9 cellular contexts compared by ENCODE assay signal in the genomic region with DNA sequence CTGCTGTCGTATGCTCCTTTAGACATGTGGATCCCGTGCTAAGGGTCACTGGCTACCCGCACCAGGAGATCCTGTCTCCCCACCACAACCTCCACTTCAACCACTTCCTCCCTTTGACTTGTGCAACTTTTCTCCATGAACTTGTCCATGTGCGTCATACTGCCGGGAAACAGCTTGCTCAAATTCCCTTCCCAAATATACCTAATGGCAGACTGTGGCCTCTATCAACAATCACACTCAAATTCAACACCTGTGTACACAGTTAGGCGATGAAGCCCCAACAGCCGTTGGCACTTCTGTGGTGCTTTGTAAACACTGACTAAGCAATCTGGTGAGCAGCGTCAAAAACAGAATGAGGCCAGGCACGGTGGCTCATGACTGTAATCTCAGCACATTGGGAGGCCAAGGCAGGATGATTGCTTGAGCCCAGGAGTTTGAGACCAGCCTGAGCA. TPM values are rescaled to one million over a fixed set of nuclear protein-coding genes. Genes with fewer than 3 reads are reported as not detected.
DNase-seq lines count a peak whose midpoint lies in the region; ATAC-seq and TF ChIP-seq lines count a peak whose summit lies in the region.
"Had no signal": no experiment of that assay in that cellular context is flagged by ENCODE, and none has a peak within 500 bp of the region (broad histone marks: within the 10 kb centered on the region; RNA-seq: fewer than 3 reads in every experiment).

No MANE protein-coding gene starts in this region.

- H3K9ac ChIP-seq in mesendoderm (ENCODE audit: low read length) = no peak overlapping the region

- no peak overlapping the region for H2BK120ac ChIP-seq in mesendoderm (ENCODE audit: low read depth, low read length)

- no peak overlapping the region for H3K4me2 ChIP-seq in mesendoderm (ENCODE audit: low read length)

- H3K4me1 Mint-ChIP-seq in WTC11 = peaks cover 19% of the 10 kb centered on the region

- no peaks in the 10 kb centered on the region for H3K36me3 Mint-ChIP-seq in WTC11

- intact Hi-C loops in prostate gland (cut with DNase I) = no loop called here

- CTCF ChIA-PET in WTC11 (lab: Charles Lee) = no interaction called here

- no peak overlapping the region for H2BK5ac ChIP-seq in mesendoderm (ENCODE audit: low read length)

- H3K79me2 ChIP-seq in mesendoderm (ENCODE audit: control insufficient read depth, insufficient read depth, low read length) = no peaks in the 10 kb centered on the region

- H3K4ac ChIP-seq in mesendoderm (ENCODE audit: low read depth, low read length) = no peak overlapping the region

- no peak overlapping the region for H3K23ac ChIP-seq in mesendoderm (ENCODE audit: low read length)

- 51% methylated on average over 9 of the region's 9 CpGs for WGBS in prostate gland
- WGBS in mesendoderm (ENCODE audit: extremely low coverage, insufficient coverage, low lambda C conversion rate) = no CpG with 5 or more reads among the region's 9 CpGs

- H3K27ac ChIP-seq in prostate gland = no peak overlapping the region
- no peak overlapping the region for H3K27ac ChIP-seq in mesendoderm (ENCODE audit: low read depth, low read length)

- H3K4me3 Mint-ChIP-seq in WTC11 = no peak overlapping the region
- H3K4me3 Mint-ChIP-seq: effector memory CD8-positive, alpha-beta T cell had no signal

- peak; percentile 35 for DNase-seq in NCI-H1694 treated with DMSO at 0.1 percent for 48 hours (lab: John Stamatoyannopoulos, UW)
- DNase-seq in WTC11 (ENCODE audit: low spot score) = no peak
- peak; percentile 8 for DNase-seq in prostate gland (ENCODE audit: low spot score)
- no peak for DNase-seq in DMS79 (lab: John Stamatoyannopoulos, UW)
- no peak for DNase-seq in mesendoderm
- DNase-seq in GM10266 (ENCODE audit: extremely low spot score) = no peak
- DNase-seq: effector memory CD8-positive, alpha-beta T cell had no signal

- H3K18ac ChIP-seq in mesendoderm (ENCODE audit: low read length) = no peak overlapping the region

- no peak overlapping the region for H2BK15ac ChIP-seq in mesendoderm (replicated peaks; ENCODE audit: low read depth)

- POLR2A ChIA-PET in WTC11 (lab: Charles Lee) = no interaction called here

- no peak overlapping the region for H4K5ac ChIP-seq in mesendoderm (ENCODE audit: low read length)

- H3K27me3 ChIP-seq in prostate gland (replicated peaks; ENCODE audit: insufficient read depth) (no peaks in the 10 kb centered on the region), mesendoderm (ENCODE audit: insufficient read depth, low read length, poor library complexity) (no peaks in the 10 kb centered on the region)

- H3K27me3 Mint-ChIP-seq in WTC11 (ENCODE audit: low read depth) = no peaks in the 10 kb centered on the region
- H3K27me3 Mint-ChIP-seq: effector memory CD8-positive, alpha-beta T cell had no signal

- H3K36me3 ChIP-seq in prostate gland = no peaks in the 10 kb centered on the region
- H3K36me3 ChIP-seq in mesendoderm (ENCODE audit: control insufficient read depth, insufficient read depth, low read length) = no peaks in the 10 kb centered on the region

- peak; percentile 11 for ATAC-seq in GM21723 (IDR thresholded peaks at IDR 0.05; ENCODE audit: unreplicated experiment)
- ATAC-seq in WTC11 = no peak
- ATAC-seq in GM21367 (IDR thresholded peaks at IDR 0.05; ENCODE audit: unreplicated experiment) = no peak
- ATAC-seq: effector memory CD8-positive, alpha-beta T cell had no signal

- H3K4me3 ChIP-seq in prostate gland (no peak overlapping the region), mesendoderm (ENCODE audit: low read length) (no peak overlapping the region)

- no peak for TF ChIP-seq POLR2A in prostate gland (IDR thresholded peaks at IDR 0.05)

- H3K27ac Mint-ChIP-seq in WTC11 = 0 out of 2 replicates have a peak overlapping the region, but pooled peaks have one; percentile 26
- H3K27ac Mint-ChIP-seq: effector memory CD8-positive, alpha-beta T cell had no signal

- no peak overlapping the region for H4K8ac ChIP-seq in mesendoderm (ENCODE audit: low read depth, low read length)

- no peak overlapping the region for H3K56ac ChIP-seq in mesendoderm (ENCODE audit: low read length)

- TF ChIP-seq CTCF in WTC11 (IDR thresholded peaks at IDR 0.05) = no peak
- no peak for TF ChIP-seq CTCF in prostate gland (IDR thresholded peaks at IDR 0.05)
- TF ChIP-seq CTCF in GM10266 (IDR thresholded peaks at IDR 0.05; ENCODE audit: control insufficient read depth, insufficient read depth, low read depth, missing control alignments) = no peak

- H3K9me3 ChIP-seq in prostate gland = no peaks in the 10 kb centered on the region

- H3K9me3 Mint-ChIP-seq in WTC11 = no peaks in the 10 kb centered on the region
- H3K9me3 Mint-ChIP-seq: effector memory CD8-positive, alpha-beta T cell had no signal

- no peak overlapping the region for H2AK5ac ChIP-seq in mesendoderm (ENCODE audit: low read length)

- no peaks in the 10 kb centered on the region for H3K4me1 ChIP-seq in prostate gland (replicated peaks)
- no peaks in the 10 kb centered on the region for H3K4me1 ChIP-seq in mesendoderm (ENCODE audit: control insufficient read depth, low read depth, low read length)

- H3K79me1 ChIP-seq in mesendoderm (ENCODE audit: low read length) = no peaks in the 10 kb centered on the region

TF ChIP-seq in WTC11, 78 proteins besides CTCF, POLR2A, EP300 and RAD21:
- TF ChIP-seq GABPB1 (CRISPR knock-in tag; IDR thresholded peaks at IDR 0.05) (peak; percentile 59), ZNF396 (CRISPR knock-in tag; IDR thresholded peaks at IDR 0.05; ENCODE audit: borderline replicate concordance) (no peak)
- TF ChIP-seq, protein P1, sequence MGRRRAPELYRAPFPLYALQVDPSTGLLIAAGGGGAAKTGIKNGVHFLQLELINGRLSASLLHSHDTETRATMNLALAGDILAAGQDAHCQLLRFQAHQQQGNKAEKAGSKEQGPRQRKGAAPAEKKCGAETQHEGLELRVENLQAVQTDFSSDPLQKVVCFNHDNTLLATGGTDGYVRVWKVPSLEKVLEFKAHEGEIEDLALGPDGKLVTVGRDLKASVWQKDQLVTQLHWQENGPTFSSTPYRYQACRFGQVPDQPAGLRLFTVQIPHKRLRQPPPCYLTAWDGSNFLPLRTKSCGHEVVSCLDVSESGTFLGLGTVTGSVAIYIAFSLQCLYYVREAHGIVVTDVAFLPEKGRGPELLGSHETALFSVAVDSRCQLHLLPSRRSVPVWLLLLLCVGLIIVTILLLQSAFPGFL (CRISPR knock-in tag; IDR thresholded peaks at IDR 0.05; ENCODE audit: borderline replicate concordance) = no peak
- TF ChIP-seq, protein P2, sequence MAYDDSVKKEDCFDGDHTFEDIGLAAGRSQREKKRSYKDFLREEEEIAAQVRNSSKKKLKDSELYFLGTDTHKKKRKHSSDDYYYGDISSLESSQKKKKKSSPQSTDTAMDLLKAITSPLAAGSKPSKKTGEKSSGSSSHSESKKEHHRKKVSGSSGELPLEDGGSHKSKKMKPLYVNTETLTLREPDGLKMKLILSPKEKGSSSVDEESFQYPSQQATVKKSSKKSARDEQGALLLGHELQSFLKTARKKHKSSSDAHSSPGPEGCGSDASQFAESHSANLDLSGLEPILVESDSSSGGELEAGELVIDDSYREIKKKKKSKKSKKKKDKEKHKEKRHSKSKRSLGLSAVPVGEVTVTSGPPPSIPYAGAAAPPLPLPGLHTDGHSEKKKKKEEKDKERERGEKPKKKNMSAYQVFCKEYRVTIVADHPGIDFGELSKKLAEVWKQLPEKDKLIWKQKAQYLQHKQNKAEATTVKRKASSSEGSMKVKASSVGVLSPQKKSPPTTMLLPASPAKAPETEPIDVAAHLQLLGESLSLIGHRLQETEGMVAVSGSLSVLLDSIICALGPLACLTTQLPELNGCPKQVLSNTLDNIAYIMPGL (CRISPR knock-in tag; IDR thresholded peaks at IDR 0.05) = no peak

RNA-seq across cellular contexts. Expression of a gene that starts 49.5 kb away (rescaled TPM):
- total RNA-seq in WTC11 (2021) (9.4 to 10.5 TPM (median 9.6 TPM) in 3 replicates), prostate gland (10 to 100 TPM; 32.6 to 53.3 TPM)
- polyA plus RNA-seq in mesendoderm (2013, experiment 1 of 2) = 3.3 TPM
- polyA plus RNA-seq in mesendoderm (2013, experiment 2 of 2) = 3.6 TPM

Comparison
In these comparisons a context has a peak if more than half of its experiments do, and no peak if none do; other contexts are left out.
1. DNase-seq: peak in NCI-H1694 treated with DMSO at 0.1 percent for 48 hours (single experiment) and prostate gland (single experiment); none in WTC11 (single experiment), DMS79 (single experiment), mesendoderm (single experiment) and GM10266 (single experiment).